In the genomic region with DNA sequence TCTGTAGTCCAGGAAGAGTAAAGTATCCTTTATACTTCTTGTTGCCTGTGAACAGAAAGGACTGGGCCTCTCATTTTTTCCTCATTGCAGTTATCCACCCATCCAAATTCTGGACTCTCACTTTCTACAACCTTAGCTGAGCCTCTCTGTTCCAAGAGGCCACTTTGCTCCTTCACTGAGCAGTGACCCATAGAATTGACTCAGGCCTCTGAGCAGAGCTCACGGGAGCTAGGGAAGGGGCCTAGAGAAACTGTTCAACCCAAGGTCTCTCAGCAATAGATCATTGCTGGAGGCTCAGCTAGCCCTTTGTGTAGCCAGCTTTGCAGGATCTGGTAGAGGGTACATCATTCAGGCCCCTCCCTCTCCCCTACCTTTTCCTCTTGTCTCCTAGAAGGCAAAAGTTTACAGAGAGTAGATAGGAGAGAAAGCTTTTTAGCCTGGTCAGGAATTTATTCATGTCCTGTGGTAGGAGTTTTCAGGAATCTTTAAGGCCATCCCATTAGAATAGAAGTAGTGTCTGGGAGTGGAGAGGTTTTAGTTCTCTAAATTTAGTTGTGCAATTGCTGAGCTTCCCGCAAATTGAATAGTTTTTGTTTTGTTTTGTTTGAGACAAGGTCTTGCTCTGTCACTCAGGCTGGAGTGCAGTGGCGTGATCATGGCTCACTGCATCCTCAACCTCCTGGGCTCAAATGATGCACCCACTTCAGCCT, we compare ENCODE assay signal across 12 cellular contexts. TPM values are rescaled to one million over a fixed set of nuclear protein-coding genes. Genes with fewer than 3 reads are reported as not detected.
A peak's percentile ranks its signal among the peaks of the same experiment; 100 is the strongest.
DNase-seq lines count a peak whose midpoint lies in the region; ATAC-seq, FAIRE-seq and TF ChIP-seq lines count a peak whose summit lies in the region.
"Had no signal": no experiment of that assay in that cellular context is flagged by ENCODE, and none has a peak within 500 bp of the region (broad histone marks: within the 10 kb centered on the region; RNA-seq: fewer than 3 reads in every experiment).

No MANE protein-coding gene starts in this region.

- H3K9me3 ChIP-seq in CD8-positive, alpha-beta T cell (ENCODE audit: low read length) = no peaks in the 10 kb centered on the region
- H3K9me3 ChIP-seq in astrocyte (ENCODE audit: insufficient read depth, low read depth, low read length) = no peaks in the 10 kb centered on the region
- H3K9me3 ChIP-seq in neutrophil = no peaks in the 10 kb centered on the region

- CTCF ChIA-PET in CD8-positive, alpha-beta T cell (lab: Charles Lee) = no interaction called here
- CTCF ChIA-PET in activated CD4-positive, alpha-beta T cell treated with anti-CD3 and anti-CD28 coated beads for 36 hours (lab: Charles Lee) = interaction anchor here (0.8 to 1.3 kb wide), 2 partner anchors 26 to 381 kb away, joined by 3 read pairs; no protein-coding TSS in a partner anchor

- H3K9me3 Mint-ChIP-seq in CD8-positive, alpha-beta T cell = no peaks in the 10 kb centered on the region
- H3K9me3 Mint-ChIP-seq in astrocyte (ENCODE audit: unreplicated experiment) = no peaks in the 10 kb centered on the region
- no peaks in the 10 kb centered on the region for H3K9me3 Mint-ChIP-seq in activated CD4-positive, alpha-beta T cell treated with anti-CD3 and anti-CD28 coated beads for 36 hours (ENCODE audit: low read depth)
- H3K9me3 Mint-ChIP-seq: central memory CD8-positive, alpha-beta T cell; naive thymus-derived CD8-positive, alpha-beta T cell had no signal

- in situ Hi-C loops in GM13976 (cut with MboI; ENCODE audit: low sequenced_read_pairs, unreplicated experiment) = no loop called here

- intact Hi-C loops in CD8-positive, alpha-beta T cell (cut with DNase I, micrococcal nuclease) = no loop called here
- intact Hi-C loops in activated CD4-positive, alpha-beta T cell treated with anti-CD3 and anti-CD28 coated beads for 36 hours (cut with DNase I, micrococcal nuclease) = no loop called here

- H3K4me3 ChIP-seq in CD8-positive, alpha-beta T cell (ENCODE audit: low read depth, low read length) = no peak overlapping the region
- no peak overlapping the region for H3K4me3 ChIP-seq in astrocyte (ENCODE audit: insufficient read depth, low read depth, low read length)
- peak overlapping the region; percentile 26 to 41 for H3K4me3 ChIP-seq in neutrophil (ENCODE audit: low read depth in 1 of 2, low read length in 1 of 2)

- ATAC-seq in CD8-positive, alpha-beta T cell = no peak
- peak; percentile 41 for ATAC-seq in HG03064 (IDR thresholded peaks at IDR 0.05; ENCODE audit: low read depth, unreplicated experiment)
- no peak for ATAC-seq in activated CD4-positive, alpha-beta T cell treated with anti-CD3 and anti-CD28 coated beads for 36 hours
- ATAC-seq: naive thymus-derived CD8-positive, alpha-beta T cell had no signal

- no peak overlapping the region for H3K9ac ChIP-seq in astrocyte (ENCODE audit: low read length)

- H3K27ac Mint-ChIP-seq in CD8-positive, alpha-beta T cell = peak overlapping the region; percentile 22
- peak overlapping the region; percentile 34 for H3K27ac Mint-ChIP-seq in astrocyte (ENCODE audit: unreplicated experiment)
- no peak overlapping the region for H3K27ac Mint-ChIP-seq in activated CD4-positive, alpha-beta T cell treated with anti-CD3 and anti-CD28 coated beads for 36 hours

- no peak overlapping the region for H3K4me2 ChIP-seq in astrocyte (ENCODE audit: low read length)

- H4K20me1 ChIP-seq in astrocyte (ENCODE audit: insufficient read depth, low read length) = peaks cover 8% of the 10 kb centered on the region

- H2AFZ ChIP-seq in astrocyte (ENCODE audit: low read depth, low read length) = no peak overlapping the region

- no peak overlapping the region for H3K4me3 Mint-ChIP-seq in CD8-positive, alpha-beta T cell
- no peak overlapping the region for H3K4me3 Mint-ChIP-seq in astrocyte (ENCODE audit: unreplicated experiment)
- H3K4me3 Mint-ChIP-seq in activated CD4-positive, alpha-beta T cell treated with anti-CD3 and anti-CD28 coated beads for 36 hours = no peak overlapping the region
- H3K4me3 Mint-ChIP-seq: central memory CD8-positive, alpha-beta T cell; naive thymus-derived CD8-positive, alpha-beta T cell had no signal

- H3K79me2 ChIP-seq in astrocyte (ENCODE audit: insufficient read depth, low read length) = peaks cover 10% of the 10 kb centered on the region

- no peak for DNase-seq in CD8-positive, alpha-beta T cell
- DNase-seq in astrocyte (ENCODE audit: low read depth) (no peak), GM13976 (ENCODE audit: low spot score) (no peak)
- no peak for DNase-seq in stimulated activated CD4-positive, alpha-beta T cell treated with anti-CD3 and anti-CD28 coated beads, Interleukin-2, amount 100 ng/mL, for 48 hours
- no peak for DNase-seq in activated CD4-positive, CD25-positive, alpha-beta regulatory T cell treated with anti-CD3 and anti-CD28 coated beads, Interleukin-2, amount 50 U/mL, for 72 hours
- DNase-seq in activated CD4-positive, alpha-beta T cell treated with anti-CD3 and anti-CD28 coated beads for 36 hours = no peak
- DNase-seq: activated gamma-delta T cell; naive thymus-derived CD8-positive, alpha-beta T cell; NCI-H446 had no signal

- no peak overlapping the region for H3K27ac ChIP-seq in CD8-positive, alpha-beta T cell (ENCODE audit: low read depth, low read length)
- H3K27ac ChIP-seq in astrocyte (ENCODE audit: low read depth, low read length) (no peak overlapping the region), neutrophil (peak overlapping the region; percentile 94)

- H3K36me3 Mint-ChIP-seq in CD8-positive, alpha-beta T cell = peaks cover 26% of the 10 kb centered on the region
- H3K36me3 Mint-ChIP-seq in astrocyte (ENCODE audit: low read depth, unreplicated experiment) = peaks cover 8% of the 10 kb centered on the region
- H3K36me3 Mint-ChIP-seq in activated CD4-positive, alpha-beta T cell treated with anti-CD3 and anti-CD28 coated beads for 36 hours (ENCODE audit: low read depth) = peaks cover 17% of the 10 kb centered on the region

- no peak for TF ChIP-seq CTCF in CD8-positive, alpha-beta T cell (IDR thresholded peaks at IDR 0.05)
- no peak for TF ChIP-seq CTCF in astrocyte (IDR thresholded peaks at IDR 0.05; ENCODE audit: insufficient read depth, low read depth, low read length)
- no peak for TF ChIP-seq CTCF in neutrophil (IDR thresholded peaks at IDR 0.05)
- TF ChIP-seq CTCF in GM13976 (IDR thresholded peaks at IDR 0.05; ENCODE audit: borderline replicate concordance, control extremely low read depth, extremely low read depth, insufficient read depth, missing control alignments) = no peak

- FAIRE-seq in astrocyte (lab: Jason Lieb, UNC) = no peak

- H3K4me1 Mint-ChIP-seq in CD8-positive, alpha-beta T cell (ENCODE audit: low read depth) = peaks cover 39% of the 10 kb centered on the region
- no peaks in the 10 kb centered on the region for H3K4me1 Mint-ChIP-seq in astrocyte (ENCODE audit: low read depth, unreplicated experiment)
- H3K4me1 Mint-ChIP-seq in activated CD4-positive, alpha-beta T cell treated with anti-CD3 and anti-CD28 coated beads for 36 hours = peaks cover 40% of the 10 kb centered on the region

- H3K27me3 Mint-ChIP-seq in CD8-positive, alpha-beta T cell (ENCODE audit: low read depth) = no peaks in the 10 kb centered on the region
- H3K27me3 Mint-ChIP-seq in astrocyte (ENCODE audit: low read depth, unreplicated experiment) = no peaks in the 10 kb centered on the region
- no peaks in the 10 kb centered on the region for H3K27me3 Mint-ChIP-seq in activated CD4-positive, alpha-beta T cell treated with anti-CD3 and anti-CD28 coated beads for 36 hours
- H3K27me3 Mint-ChIP-seq: central memory CD8-positive, alpha-beta T cell; naive thymus-derived CD8-positive, alpha-beta T cell had no signal

- POLR2A ChIA-PET in CD8-positive, alpha-beta T cell (lab: Charles Lee) = no interaction called here
- POLR2A ChIA-PET in activated CD4-positive, alpha-beta T cell treated with anti-CD3 and anti-CD28 coated beads for 36 hours (lab: Charles Lee) = interaction anchor here (0.6 kb wide), 1 partner anchor 277 kb away, joined by 3 read pairs; no protein-coding TSS in a partner anchor

- no peaks in the 10 kb centered on the region for H3K27me3 ChIP-seq in CD8-positive, alpha-beta T cell (ENCODE audit: insufficient read depth, low read length)
- H3K27me3 ChIP-seq in astrocyte (ENCODE audit: insufficient read depth, low read length) (no peaks in the 10 kb centered on the region), neutrophil (no peaks in the 10 kb centered on the region)

- H3K4me1 ChIP-seq in CD8-positive, alpha-beta T cell (ENCODE audit: insufficient read depth, low read length) = peaks cover 9% of the 10 kb centered on the region
- H3K4me1 ChIP-seq in astrocyte (ENCODE audit: insufficient read depth, low read length) = no peaks in the 10 kb centered on the region
- H3K4me1 ChIP-seq in neutrophil (ENCODE audit: control insufficient read depth in 1 of 2, insufficient read depth in 1 of 2, low read depth in 1 of 2, low read length in 1 of 2) = peaks cover 37 to 38% of the 10 kb centered on the region in 2 experiments

- no peaks in the 10 kb centered on the region for H3K36me3 ChIP-seq in CD8-positive, alpha-beta T cell (ENCODE audit: insufficient read depth, low read length)
- H3K36me3 ChIP-seq in astrocyte (ENCODE audit: insufficient read depth, low read length) (no peaks in the 10 kb centered on the region), neutrophil (peaks cover 7% of the 10 kb centered on the region)

RNA-seq across cellular contexts. Expression of a gene that starts 6.7 kb away (rescaled TPM):
- total RNA-seq in CD8-positive, alpha-beta T cell = 10 to 100 TPM; 21.6 to 23.5 TPM
- total RNA-seq in astrocyte = 39.5 and 40.2 TPM in 2 replicates
- 10 to 100 TPM; 52.0 to 58.0 TPM for total RNA-seq in activated CD4-positive, alpha-beta T cell treated with anti-CD3 and anti-CD28 coated beads for 36 hours

RNA-seq across cellular contexts. Expression of a gene that starts 40.7 kb away (rescaled TPM):
- 1 to 10 TPM; 6.5 to 6.6 TPM for total RNA-seq in CD8-positive, alpha-beta T cell
- total RNA-seq in astrocyte = 5.9 and 8.5 TPM in 2 replicates
- total RNA-seq in activated CD4-positive, alpha-beta T cell treated with anti-CD3 and anti-CD28 coated beads for 36 hours = 1 to 10 TPM; 5.9 to 9.3 TPM

RNA-seq across cellular contexts. Expression of a gene that starts 56.0 kb away (rescaled TPM):
- not detected for total RNA-seq in CD8-positive, alpha-beta T cell
- 0.07 and 0.11 TPM in 2 replicates for total RNA-seq in astrocyte
- total RNA-seq in activated CD4-positive, alpha-beta T cell treated with anti-CD3 and anti-CD28 coated beads for 36 hours = under 1 TPM; 0.04 to 0.11 TPM
- total RNA-seq: naive thymus-derived CD8-positive, alpha-beta T cell had no signal

Comparison
In these comparisons a context has a peak if more than half of its experiments do, and no peak if none do; other contexts are left out.
1. H3K4me3 ChIP-seq: peak in neutrophil (2 of 2); none in CD8-positive, alpha-beta T cell (single experiment) and astrocyte (single experiment).